27 cellular contexts compared by ENCODE assay signal in the genomic region with DNA sequence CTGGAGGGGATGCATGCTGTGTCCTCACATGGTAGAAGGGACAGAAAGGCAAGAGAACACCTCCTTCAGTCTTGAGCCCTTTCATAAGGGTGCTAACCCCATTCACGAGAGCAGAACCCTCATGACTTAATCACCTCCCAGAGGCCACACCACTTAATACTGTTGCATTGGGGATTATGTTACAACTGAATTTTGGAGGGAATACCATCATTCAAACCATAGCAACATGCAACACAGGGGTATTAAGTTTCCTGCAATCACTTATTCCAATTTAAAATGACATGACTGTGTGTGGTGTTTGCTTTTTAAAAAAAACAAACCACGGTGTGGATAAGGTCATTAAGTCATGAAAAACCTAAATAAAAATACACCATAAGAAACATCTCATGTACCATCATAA.
"Had no signal": no experiment of that assay in that cellular context is flagged by ENCODE, and none has a peak within 500 bp of the region (broad histone marks: within the 10 kb centered on the region; RNA-seq: fewer than 3 reads in every experiment).

No MANE protein-coding gene starts in this region.

- H3K27ac ChIP-seq: ascending aorta, breast epithelium, cardiac muscle cell, colonic mucosa, epithelial cell of prostate, esophagus squamous epithelium, gastroesophageal sphincter, heart right ventricle, hepatocyte had no signal

- H3K4me1 ChIP-seq: breast epithelium had no signal

- H3K4me2 ChIP-seq: hepatocyte had no signal

- H3K27me3 ChIP-seq: ascending aorta, breast epithelium, cardiac muscle cell, colonic mucosa, esophagus squamous epithelium, gastroesophageal sphincter, heart right ventricle, hepatocyte had no signal

- H3K4me3 ChIP-seq: ascending aorta, breast epithelium, cardiac muscle cell, colonic mucosa, esophagus squamous epithelium, gastroesophageal sphincter, heart right ventricle, hepatocyte had no signal

- H3K9me3 ChIP-seq: ascending aorta, breast epithelium, colonic mucosa, esophagus squamous epithelium, gastroesophageal sphincter, heart right ventricle had no signal

- H3K36me3 ChIP-seq: ascending aorta, breast epithelium, cardiac muscle cell, colonic mucosa, esophagus squamous epithelium, gastroesophageal sphincter, heart right ventricle had no signal

- H2AFZ ChIP-seq: hepatocyte had no signal

- DNase-seq: activated CD4-positive, alpha-beta memory T cell treated with anti-CD3 and anti-CD28 coated beads, Interleukin-2, amount 10 ng/mL, durations not matched to agents 7 days and 5 days; activated CD4-positive, alpha-beta T cell treated with anti-CD3 and anti-CD28 coated beads for 36 hours; activated CD4-positive, alpha-beta T cell treated with anti-CD3 and anti-CD28 coated beads, Interleukin-2, amount 10 ng/mL, durations not matched to agents 24 days and 14 days; activated CD4-positive, CD25-positive, alpha-beta regulatory T cell; activated CD4-positive, CD25-positive, alpha-beta regulatory T cell treated with anti-CD3 and anti-CD28 coated beads, Interleukin-2, amount 50 U/mL, for 72 hours; activated CD8-positive, alpha-beta memory T cell treated with anti-CD3 and anti-CD28 coated beads, Interleukin-2, amount 50 U/mL, for 48 hours; activated gamma-delta T cell; activated naive CD4-positive, alpha-beta T cell; activated naive CD4-positive, alpha-beta T cell treated with anti-CD3 and anti-CD28 coated beads, Interleukin-2, amount 10 ng/mL, durations not matched to agents 7 days and 5 days; activated naive CD8-positive, alpha-beta T cell treated with anti-CD3 and anti-CD28 coated beads, Interleukin-2, amount 10 ng/mL, durations not matched to agents 7 days and 5 days; activated T-cell treated with anti-CD3 and anti-CD28 coated beads for 4 hours; activated T-cell treated with anti-CD3 and anti-CD28 coated beads, Interleukin-2, amount 50 U/mL, for 24 hours; activated T-cell treated with anti-CD3 and anti-CD28 coated beads, Interleukin-2, amount 50 U/mL, for 72 hours; central memory CD4-positive, alpha-beta T cell; cerebellar nuclear complex; colonic mucosa; effector CD8-positive, alpha-beta T cell; esophagus squamous epithelium; foreskin melanocyte; heart right ventricle; T1000 had no signal
